In the genomic region with DNA sequence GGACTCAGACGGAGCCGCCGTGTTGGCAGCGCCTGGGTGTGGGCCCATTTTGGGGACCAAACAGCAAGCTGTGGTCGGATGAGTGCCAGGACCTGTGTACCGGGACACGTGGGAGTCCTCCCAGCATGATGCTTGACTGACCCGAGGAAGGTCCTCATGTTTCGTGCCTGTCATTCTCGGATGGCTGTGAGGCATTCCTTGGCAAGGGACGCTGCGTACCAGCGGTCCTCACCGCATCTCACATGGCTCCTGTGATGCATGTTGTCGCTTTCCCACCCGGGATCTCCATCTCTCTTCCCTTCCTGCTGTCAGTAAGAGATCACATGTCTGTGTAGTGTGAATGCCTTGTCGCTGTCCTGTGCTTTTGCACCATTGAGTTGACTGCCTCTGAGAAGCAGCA, we compare ENCODE assay signal across 6 cellular contexts. TPM values are rescaled to one million over a fixed set of nuclear protein-coding genes. Genes with fewer than 3 reads are reported as not detected.
"Had no signal": no experiment of that assay in that cellular context is flagged by ENCODE, and none has a peak within 500 bp of the region (broad histone marks: within the 10 kb centered on the region; RNA-seq: fewer than 3 reads in every experiment).

No MANE protein-coding gene starts in this region.

RNA-seq across cellular contexts. Expression of a gene that starts 40.0 kb away (rescaled TPM):
- total RNA-seq: HepG2, HT-29, HT1080, IMR-90, K562 had no signal
- polyA plus RNA-seq: HepG2, IgD-negative memory B cell, IMR-90 had no signal
